In genomic region chr15:90414408-90415028, GRCh38 we compare ENCODE assay signal across 10 cellular contexts. TPM values are rescaled to one million over a fixed set of nuclear protein-coding genes. Genes with fewer than 3 reads are reported as not detected.
DNase-seq lines count a peak whose midpoint lies in the region; ATAC-seq and TF ChIP-seq lines count a peak whose summit lies in the region.
"Had no signal": no experiment of that assay in that cellular context is flagged by ENCODE, and none has a peak within 500 bp of the region (broad histone marks: within the 10 kb centered on the region; RNA-seq: fewer than 3 reads in every experiment).

No MANE protein-coding gene starts in this region.

- H3K36me3 Mint-ChIP-seq in T-helper 1 cell treated with Interleukin-12 subunit alpha and Interleukin-12 subunit beta and Interleukin-4 antibody, amounts not matched to agents 30 μg/mL and 1 μg/mL, for 36 hours (ENCODE audit: low read depth): peaks cover 37% of the 10 kb centered on the region
- peaks cover 45% of the 10 kb centered on the region for H3K36me3 Mint-ChIP-seq in activated CD8-positive, alpha-beta T cell treated with anti-CD3 and anti-CD28 coated beads for 36 hours (ENCODE audit: low read depth)
- peaks cover 31 to 44% of the 10 kb centered on the region in 2 donors for H3K36me3 Mint-ChIP-seq in stimulated activated naive B cell treated with anti-CD40 and anti-IgM and Interleukin-4, amounts not matched to agents 10 μg/mL and 1 μg/mL and 100 μg/mL, for 72 hours

- H3K9me3 Mint-ChIP-seq in T-helper 1 cell treated with Interleukin-12 subunit alpha and Interleukin-12 subunit beta and Interleukin-4 antibody, amounts not matched to agents 30 μg/mL and 1 μg/mL, for 36 hours: peaks cover 2% of the 10 kb centered on the region
- peaks cover 13% of the 10 kb centered on the region for H3K9me3 Mint-ChIP-seq in activated CD8-positive, alpha-beta T cell treated with anti-CD3 and anti-CD28 coated beads for 36 hours
- H3K9me3 Mint-ChIP-seq in stimulated activated naive B cell treated with anti-CD40 and anti-IgM and Interleukin-4, amounts not matched to agents 10 μg/mL and 1 μg/mL and 100 μg/mL, for 72 hours: peaks cover 3 to 6% of the 10 kb centered on the region in 2 donors

- H3K4me1 Mint-ChIP-seq in T-helper 1 cell treated with Interleukin-12 subunit alpha and Interleukin-12 subunit beta and Interleukin-4 antibody, amounts not matched to agents 30 μg/mL and 1 μg/mL, for 36 hours (ENCODE audit: low read depth): peaks cover 54% of the 10 kb centered on the region
- peaks cover 77% of the 10 kb centered on the region for H3K4me1 Mint-ChIP-seq in activated CD8-positive, alpha-beta T cell treated with anti-CD3 and anti-CD28 coated beads for 36 hours (ENCODE audit: low read depth)
- H3K4me1 Mint-ChIP-seq in stimulated activated naive B cell treated with anti-CD40 and anti-IgM and Interleukin-4, amounts not matched to agents 10 μg/mL and 1 μg/mL and 100 μg/mL, for 72 hours: peaks cover 47 to 73% of the 10 kb centered on the region in 2 donors

- H3K4me3 Mint-ChIP-seq in T-helper 1 cell treated with Interleukin-12 subunit alpha and Interleukin-12 subunit beta and Interleukin-4 antibody, amounts not matched to agents 30 μg/mL and 1 μg/mL, for 36 hours: peak overlapping the region; percentile 41
- peak overlapping the region; percentile 51 for H3K4me3 Mint-ChIP-seq in activated CD8-positive, alpha-beta T cell treated with anti-CD3 and anti-CD28 coated beads for 36 hours
- peak overlapping the region in 1 of 2 donors; percentile 1 for H3K4me3 Mint-ChIP-seq in stimulated activated naive B cell treated with anti-CD40 and anti-IgM and Interleukin-4, amounts not matched to agents 10 μg/mL and 1 μg/mL and 100 μg/mL, for 72 hours

- H3K4me3 ChIP-seq in fibroblast of villous mesenchyme (ENCODE audit: low read depth, low read length): peak overlapping the region; percentile 39

- intact Hi-C loops in activated CD8-positive, alpha-beta T cell treated with anti-CD3 and anti-CD28 coated beads for 36 hours (cut with micrococcal nuclease): loop anchor here (5.0 kb wide), 1 partner anchor 52 kb away; no protein-coding TSS in a partner anchor
- intact Hi-C loops in left colon (cut with DNase I, micrococcal nuclease): no loop called here

- ATAC-seq in activated CD8-positive, alpha-beta T cell treated with anti-CD3 and anti-CD28 coated beads for 36 hours: peak; percentile 66
- ATAC-seq in stimulated activated naive B cell treated with anti-CD40 and anti-IgM and Interleukin-4, amounts not matched to agents 10 μg/mL and 1 μg/mL and 100 μg/mL, for 72 hours (replicated peaks): no peak
- ATAC-seq in left colon: no peak

- H3K27ac Mint-ChIP-seq in T-helper 1 cell treated with Interleukin-12 subunit alpha and Interleukin-12 subunit beta and Interleukin-4 antibody, amounts not matched to agents 30 μg/mL and 1 μg/mL, for 36 hours: peak overlapping the region; percentile 70
- peak overlapping the region; percentile 96 for H3K27ac Mint-ChIP-seq in activated CD8-positive, alpha-beta T cell treated with anti-CD3 and anti-CD28 coated beads for 36 hours
- H3K27ac Mint-ChIP-seq in stimulated activated naive B cell treated with anti-CD40 and anti-IgM and Interleukin-4, amounts not matched to agents 10 μg/mL and 1 μg/mL and 100 μg/mL, for 72 hours: peak overlapping the region; percentile 53

- CTCF ChIA-PET in activated CD8-positive, alpha-beta T cell treated with anti-CD3 and anti-CD28 coated beads for 36 hours (lab: Charles Lee): interaction anchor here (1.0 to 1.7 kb wide), 4 partner anchors 8 to 113 kb away, joined by 4 to 6 read pairs (median 4); no protein-coding TSS in a partner anchor

- DNase-seq in T-helper 1 cell (no peak), fibroblast of villous mesenchyme (ENCODE audit: low read depth) (peak; percentile 88), NCI-H1417 treated with DMSO at 0.1 percent for 48 hours (lab: John Stamatoyannopoulos, UW) (no peak), pons (ENCODE audit: low spot score) (no peak), left colon (no peak)
- peak; percentile 73 for DNase-seq in activated CD8-positive, alpha-beta T cell treated with anti-CD3 and anti-CD28 coated beads for 36 hours
- no peak for DNase-seq in stimulated activated naive B cell treated with anti-CD40 and anti-IgM and Interleukin-4, amounts not matched to agents 10 μg/mL and 1 μg/mL and 100 μg/mL, for 72 hours
- DNase-seq: anterior cingulate cortex, NCI-H2029 treated with DMSO at 0.1 percent for 48 hours had no signal

- POLR2A ChIA-PET in activated CD8-positive, alpha-beta T cell treated with anti-CD3 and anti-CD28 coated beads for 36 hours (lab: Charles Lee): interaction anchor here (1.0 to 1.5 kb wide), 3 partner anchors 8 to 26 kb away, joined by 3 to 5 read pairs (median 4); partner anchors contain the start of gene IQGAP1

- no peak for TF ChIP-seq CTCF in activated CD8-positive, alpha-beta T cell treated with anti-CD3 and anti-CD28 coated beads for 36 hours (IDR thresholded peaks at IDR 0.05)
- no peak for TF ChIP-seq CTCF in fibroblast of villous mesenchyme (IDR thresholded peaks at IDR 0.05; ENCODE audit: insufficient read depth, low read depth, low read length)

- H3K27me3 Mint-ChIP-seq in T-helper 1 cell treated with Interleukin-12 subunit alpha and Interleukin-12 subunit beta and Interleukin-4 antibody, amounts not matched to agents 30 μg/mL and 1 μg/mL, for 36 hours (ENCODE audit: low read depth): no peaks in the 10 kb centered on the region
- H3K27me3 Mint-ChIP-seq in activated CD8-positive, alpha-beta T cell treated with anti-CD3 and anti-CD28 coated beads for 36 hours: no peaks in the 10 kb centered on the region
- H3K27me3 Mint-ChIP-seq in stimulated activated naive B cell treated with anti-CD40 and anti-IgM and Interleukin-4, amounts not matched to agents 10 μg/mL and 1 μg/mL and 100 μg/mL, for 72 hours: no peaks in the 10 kb centered on the region

RNA-seq across cellular contexts. Expression of gene IQGAP1, which starts 26.5 kb away (rescaled TPM):
- 100 to 1,000 TPM; 148 to 155 TPM for total RNA-seq in activated CD8-positive, alpha-beta T cell treated with anti-CD3 and anti-CD28 coated beads for 36 hours
- total RNA-seq in fibroblast of villous mesenchyme (265 and 297 TPM in 2 replicates), left colon (100 to 1,000 TPM; 197 to 223 TPM)

Comparison
In these comparisons a context has a peak if more than half of its experiments do, and no peak if none do; other contexts are left out.
1. DNase-seq: peak in activated CD8-positive, alpha-beta T cell treated with anti-CD3 and anti-CD28 coated beads for 36 hours (single experiment) and fibroblast of villous mesenchyme (single experiment); none in T-helper 1 cell (0 of 5), stimulated activated naive B cell treated with anti-CD40 and anti-IgM and Interleukin-4, amounts not matched to agents 10 μg/mL and 1 μg/mL and 100 μg/mL, for 72 hours (single experiment), NCI-H1417 treated with DMSO at 0.1 percent for 48 hours (single experiment), pons (single experiment) and left colon (0 of 2).
2. Peak in every context shown above with its lines, with median percentiles within 50 percentile points of each other: H3K27ac Mint-ChIP-seq.